Comparison of ENCODE assay signal across 20 cellular contexts in genomic region chr1:72690871-72691270, GRCh38.
"Had no signal": no experiment of that assay in that cellular context is flagged by ENCODE, and none has a peak within 500 bp of the region (broad histone marks: within the 10 kb centered on the region; RNA-seq: fewer than 3 reads in every experiment).

No MANE protein-coding gene starts in this region.

- H3K27me3 ChIP-seq: gastrocnemius medialis, left lung, right atrium auricular region, sigmoid colon, stomach, thyroid gland, vagina had no signal

- H3K4me1 ChIP-seq: gastrocnemius medialis, left lung, prostate gland, right atrium auricular region, sigmoid colon, stomach, thyroid gland, vagina had no signal

- H3K36me3 ChIP-seq: gastrocnemius medialis, left lung, prostate gland, right atrium auricular region, sigmoid colon, stomach, thyroid gland, vagina had no signal

- H3K9me3 ChIP-seq: gastrocnemius medialis, prostate gland, thyroid gland, vagina had no signal

- H3K27ac ChIP-seq: gastrocnemius medialis, left lung, prostate gland, right atrium auricular region, sigmoid colon, stomach, thyroid gland, vagina had no signal

- H3K4me3 ChIP-seq: gastrocnemius medialis, left lung, prostate gland, right atrium auricular region, sigmoid colon, stomach, thyroid gland, vagina had no signal

- DNase-seq: cortex of kidney; effector memory CD8-positive, alpha-beta T cell; foreskin fibroblast; gastrocnemius medialis; head of caudate nucleus; left cardiac atrium; left lung; naive thymus-derived CD8-positive, alpha-beta T cell; nephron progenitor cell; nucleus accumbens; sigmoid colon; stimulated activated CD4-positive, alpha-beta T cell treated with anti-CD3 and anti-CD28 coated beads, Interleukin-2, amount 100 ng/mL, for 24 hours; stimulated activated CD4-positive, alpha-beta T cell treated with anti-CD3 and anti-CD28 coated beads, Interleukin-4, amount 100 ng/mL, for 24 hours; stimulated activated naive CD4-positive, alpha-beta T cell treated with Interleukin-2 at 50 U/mL for 16 hours; stomach; thyroid gland; trophoblast cell had no signal
